In the genomic region with DNA sequence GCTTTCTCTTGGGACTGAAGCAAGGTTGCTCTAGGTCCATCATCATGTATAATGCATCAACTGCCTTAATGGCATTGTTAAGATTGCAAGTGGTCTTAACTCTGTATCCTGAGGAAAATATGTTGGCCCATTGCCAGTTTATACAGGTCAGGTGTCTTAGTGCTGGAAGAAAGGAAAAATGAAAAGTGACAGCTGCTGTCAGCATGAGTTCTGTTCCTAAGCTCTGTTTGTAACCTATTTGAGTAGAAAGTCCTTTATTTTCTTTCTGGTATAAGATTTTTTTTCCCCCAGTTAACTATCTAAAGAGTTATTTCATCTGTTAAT, we compare ENCODE assay signal across 22 cellular contexts.
DNase-seq lines count a peak whose midpoint lies in the region; ATAC-seq and TF ChIP-seq lines count a peak whose summit lies in the region.
"Had no signal": no experiment of that assay in that cellular context is flagged by ENCODE, and none has a peak within 500 bp of the region (broad histone marks: within the 10 kb centered on the region; RNA-seq: fewer than 3 reads in every experiment).

No MANE protein-coding gene starts in this region.

- H3K4me1 Mint-ChIP-seq in activated T-cell treated with anti-CD3 and anti-CD28 coated beads, Interleukin-2, amount 50 U/mL, for 4 hours (ENCODE audit: low read depth) = peaks cover 15% of the 10 kb centered on the region
- H3K4me1 Mint-ChIP-seq: naive B cell had no signal

- no peak for ATAC-seq in gastrocnemius medialis
- no peak for ATAC-seq in activated T-cell treated with anti-CD3 and anti-CD28 coated beads, Interleukin-2, amount 50 U/mL, for 4 hours
- ATAC-seq: activated naive CD4-positive, alpha-beta T cell treated with anti-CD3 and anti-CD28 coated beads, Interleukin-2, amount 50 U/mL, for 72 hours; activated T-cell treated with anti-CD3 and anti-CD28 coated beads, Interleukin-2, amount 50 U/mL, for 72 hours; foreskin keratinocyte; HCT116 had no signal

- TF ChIP-seq CTCF in retinal pigment epithelial cell (conservative IDR thresholded peaks at IDR 0.05; ENCODE audit: low read depth, low read length) = no peak
- no peak for TF ChIP-seq CTCF in gastrocnemius medialis (IDR thresholded peaks at IDR 0.05 in 4 of 5, conservative IDR thresholded peaks at IDR 0.05 in 1 of 5)

- H3K4me3 Mint-ChIP-seq in activated T-cell treated with anti-CD3 and anti-CD28 coated beads, Interleukin-2, amount 50 U/mL, for 4 hours = no peak overlapping the region
- H3K4me3 Mint-ChIP-seq: activated T-cell treated with anti-CD3 and anti-CD28 coated beads, Interleukin-2, amount 50 U/mL, for 72 hours; naive B cell; stimulated activated naive CD8-positive, alpha-beta T cell treated with anti-CD3 and anti-CD28 coated beads, Interleukin-15, Interleukin-2, amounts not matched to agents 100 ng/mL and 50 ng/mL, for 24 hours; T-helper 2 cell treated with Interferon-gamma antibody and Interleukin-4, amounts not matched to agents 5 μg/mL and 100 μg/mL, for 36 hours had no signal

- no peaks in the 10 kb centered on the region for H3K9me3 ChIP-seq in gastrocnemius medialis
- H3K9me3 ChIP-seq: sigmoid colon had no signal

- H3K4me3 ChIP-seq in retinal pigment epithelial cell (ENCODE audit: low read length) (no peak overlapping the region), gastrocnemius medialis (no peak overlapping the region)
- H3K4me3 ChIP-seq: sigmoid colon had no signal

- no peaks in the 10 kb centered on the region for H3K9me3 Mint-ChIP-seq in activated T-cell treated with anti-CD3 and anti-CD28 coated beads, Interleukin-2, amount 50 U/mL, for 4 hours
- H3K9me3 Mint-ChIP-seq: activated naive CD4-positive, alpha-beta T cell treated with anti-CD3 and anti-CD28 coated beads, Interleukin-2, amount 50 U/mL, for 72 hours; activated T-cell treated with anti-CD3 and anti-CD28 coated beads, Interleukin-2, amount 50 U/mL, for 72 hours; naive B cell; stimulated activated naive CD8-positive, alpha-beta T cell treated with anti-CD3 and anti-CD28 coated beads, Interleukin-15, Interleukin-2, amounts not matched to agents 100 ng/mL and 50 ng/mL, for 24 hours; T-helper 2 cell treated with Interferon-gamma antibody and Interleukin-4, amounts not matched to agents 5 μg/mL and 100 μg/mL, for 36 hours had no signal

- H3K27me3 ChIP-seq in gastrocnemius medialis = no peaks in the 10 kb centered on the region
- H3K27me3 ChIP-seq: sigmoid colon had no signal

- peak; percentile 87 for DNase-seq in NCI-H82 (lab: John Stamatoyannopoulos, UW)
- no peak for DNase-seq in NCI-H82 treated with DMSO at 0.1 percent for 48 hours (lab: John Stamatoyannopoulos, UW; ENCODE audit: unreplicated experiment)
- DNase-seq in NCI-H1930 (lab: John Stamatoyannopoulos, UW) = peak; percentile 45 to 49
- DNase-seq in NCI-H524 treated with DMSO at 0.1 percent for 48 hours (lab: John Stamatoyannopoulos, UW) = peak; percentile 94
- peak; percentile 7 for DNase-seq in retinal pigment epithelial cell (ENCODE audit: low read depth)
- DNase-seq in activated naive CD4-positive, alpha-beta T cell (lab: John Stamatoyannopoulos, UW) = no peak
- DNase-seq in gastrocnemius medialis = no peak
- DNase-seq in activated T-cell treated with anti-CD3 and anti-CD28 coated beads, Interleukin-2, amount 50 U/mL, for 4 hours = no peak
- DNase-seq: ACHN; activated CD4-positive, CD25-positive, alpha-beta regulatory T cell; activated T-cell treated with anti-CD3 and anti-CD28 coated beads, Interleukin-2, amount 50 U/mL, for 72 hours; foreskin keratinocyte; Kasumi-1; naive B cell; NCI-H226; SIG-M5; sigmoid colon; trophoblast cell had no signal

- no peaks in the 10 kb centered on the region for H3K36me3 ChIP-seq in gastrocnemius medialis
- H3K36me3 ChIP-seq: sigmoid colon had no signal

- H3K36me3 Mint-ChIP-seq in activated T-cell treated with anti-CD3 and anti-CD28 coated beads, Interleukin-2, amount 50 U/mL, for 4 hours (ENCODE audit: insufficient read depth) = no peaks in the 10 kb centered on the region
- H3K36me3 Mint-ChIP-seq: activated naive CD4-positive, alpha-beta T cell treated with anti-CD3 and anti-CD28 coated beads, Interleukin-2, amount 50 U/mL, for 72 hours; naive B cell had no signal

- H3K4me1 ChIP-seq in gastrocnemius medialis = peaks cover 0 to 6% of the 10 kb centered on the region in 2 donors
- H3K4me1 ChIP-seq: foreskin keratinocyte had no signal

- H3K27me3 Mint-ChIP-seq in activated T-cell treated with anti-CD3 and anti-CD28 coated beads, Interleukin-2, amount 50 U/mL, for 4 hours (ENCODE audit: low read depth) = no peaks in the 10 kb centered on the region
- H3K27me3 Mint-ChIP-seq: naive B cell; stimulated activated naive CD8-positive, alpha-beta T cell treated with anti-CD3 and anti-CD28 coated beads, Interleukin-15, Interleukin-2, amounts not matched to agents 100 ng/mL and 50 ng/mL, for 24 hours had no signal

- intact Hi-C loops in gastrocnemius medialis (cut with DNase I; ENCODE audit: low total_unique reads) = no loop called here

- in situ Hi-C loops in gastrocnemius medialis (cut with MboI; ENCODE audit: low sequenced_read_pairs in 4 of 4) = no loop called here

- no peak overlapping the region for H3K27ac ChIP-seq in gastrocnemius medialis
- H3K27ac ChIP-seq: foreskin keratinocyte, sigmoid colon had no signal

- TF ChIP-seq POLR2A in gastrocnemius medialis (IDR thresholded peaks at IDR 0.05) = no peak

Comparison
In these comparisons a context has a peak if more than half of its experiments do, and no peak if none do; other contexts are left out.
1. DNase-seq: peak in NCI-H82 (single experiment), NCI-H1930 (2 of 2), NCI-H524 treated with DMSO at 0.1 percent for 48 hours (single experiment) and retinal pigment epithelial cell (single experiment); none in NCI-H82 treated with DMSO at 0.1 percent for 48 hours (single experiment), activated naive CD4-positive, alpha-beta T cell (0 of 4), gastrocnemius medialis (0 of 2) and activated T-cell treated with anti-CD3 and anti-CD28 coated beads, Interleukin-2, amount 50 U/mL, for 4 hours (single experiment).